ENCODE assay signal across 15 cellular contexts in genomic region chr1:103707670-103708069, GRCh38. TPM values are rescaled to one million over a fixed set of nuclear protein-coding genes. Genes with fewer than 3 reads are reported as not detected.
"Had no signal": no experiment of that assay in that cellular context is flagged by ENCODE, and none has a peak within 500 bp of the region (broad histone marks: within the 10 kb centered on the region; RNA-seq: fewer than 3 reads in every experiment).

No MANE protein-coding gene starts in this region.

RNA-seq across cellular contexts. Expression of gene AMY1B, which starts 11.7 kb away (rescaled TPM):
- total RNA-seq: activated B cell treated with CpG ODN at 0.5 μM for 24 hours; activated CD4-positive, alpha-beta memory T cell treated with anti-CD3 and anti-CD28 coated beads for 36 hours; activated CD4-positive, alpha-beta memory T cell treated with anti-CD3 and anti-CD28 coated beads, Interleukin-2, amount 10 ng/mL, durations not matched to agents 7 days and 5 days; activated CD4-positive, alpha-beta T cell treated with anti-CD3 and anti-CD28 coated beads for 36 hours; activated CD4-positive, alpha-beta T cell treated with anti-CD3 and anti-CD28 coated beads, Interleukin-2, amount 10 ng/mL, durations not matched to agents 24 days and 14 days; activated CD4-positive, alpha-beta T cell treated with anti-CD3 and anti-CD28 coated beads, Interleukin-2, amount 10 ng/mL, durations not matched to agents 7 days and 5 days; activated CD8-positive, alpha-beta memory T cell treated with anti-CD3 and anti-CD28 coated beads for 36 hours; activated CD8-positive, alpha-beta memory T cell treated with anti-CD3 and anti-CD28 coated beads, Interleukin-2, amount 10 ng/mL, durations not matched to agents 7 days and 5 days; activated CD8-positive, alpha-beta T cell treated with anti-CD3 and anti-CD28 coated beads for 36 hours; activated CD8-positive, alpha-beta T cell treated with anti-CD3 and anti-CD28 coated beads, Interleukin-2, amount 10 ng/mL, durations not matched to agents 7 days and 5 days; T-cell; T-helper 1 cell treated with Interleukin-12 subunit alpha and Interleukin-12 subunit beta and Interleukin-4 antibody, amounts not matched to agents 30 ng/mL and 1 ng/mL, for 36 hours; T-helper 17 cell; T-helper 2 cell treated with Interferon-gamma antibody and Interleukin-4, amounts not matched to agents 100 ng/mL and 5 ng/mL, for 36 hours; WTC11 had no signal

RNA-seq across cellular contexts. Expression of gene AMY1C, which starts 42.0 kb away (rescaled TPM):
- total RNA-seq: activated B cell treated with CpG ODN at 0.5 μM for 24 hours; activated CD4-positive, alpha-beta memory T cell treated with anti-CD3 and anti-CD28 coated beads for 36 hours; activated CD4-positive, alpha-beta memory T cell treated with anti-CD3 and anti-CD28 coated beads, Interleukin-2, amount 10 ng/mL, durations not matched to agents 7 days and 5 days; activated CD4-positive, alpha-beta T cell treated with anti-CD3 and anti-CD28 coated beads for 36 hours; activated CD4-positive, alpha-beta T cell treated with anti-CD3 and anti-CD28 coated beads, Interleukin-2, amount 10 ng/mL, durations not matched to agents 24 days and 14 days; activated CD4-positive, alpha-beta T cell treated with anti-CD3 and anti-CD28 coated beads, Interleukin-2, amount 10 ng/mL, durations not matched to agents 7 days and 5 days; activated CD8-positive, alpha-beta memory T cell treated with anti-CD3 and anti-CD28 coated beads for 36 hours; activated CD8-positive, alpha-beta memory T cell treated with anti-CD3 and anti-CD28 coated beads, Interleukin-2, amount 10 ng/mL, durations not matched to agents 7 days and 5 days; activated CD8-positive, alpha-beta T cell treated with anti-CD3 and anti-CD28 coated beads for 36 hours; activated CD8-positive, alpha-beta T cell treated with anti-CD3 and anti-CD28 coated beads, Interleukin-2, amount 10 ng/mL, durations not matched to agents 7 days and 5 days; T-cell; T-helper 1 cell treated with Interleukin-12 subunit alpha and Interleukin-12 subunit beta and Interleukin-4 antibody, amounts not matched to agents 30 ng/mL and 1 ng/mL, for 36 hours; T-helper 17 cell; T-helper 2 cell treated with Interferon-gamma antibody and Interleukin-4, amounts not matched to agents 100 ng/mL and 5 ng/mL, for 36 hours; WTC11 had no signal

RNA-seq across cellular contexts. Expression of gene AMY1A, which starts 52.1 kb away (rescaled TPM):
- total RNA-seq: activated B cell treated with CpG ODN at 0.5 μM for 24 hours; activated CD4-positive, alpha-beta memory T cell treated with anti-CD3 and anti-CD28 coated beads for 36 hours; activated CD4-positive, alpha-beta memory T cell treated with anti-CD3 and anti-CD28 coated beads, Interleukin-2, amount 10 ng/mL, durations not matched to agents 7 days and 5 days; activated CD4-positive, alpha-beta T cell treated with anti-CD3 and anti-CD28 coated beads for 36 hours; activated CD4-positive, alpha-beta T cell treated with anti-CD3 and anti-CD28 coated beads, Interleukin-2, amount 10 ng/mL, durations not matched to agents 24 days and 14 days; activated CD4-positive, alpha-beta T cell treated with anti-CD3 and anti-CD28 coated beads, Interleukin-2, amount 10 ng/mL, durations not matched to agents 7 days and 5 days; activated CD8-positive, alpha-beta memory T cell treated with anti-CD3 and anti-CD28 coated beads for 36 hours; activated CD8-positive, alpha-beta memory T cell treated with anti-CD3 and anti-CD28 coated beads, Interleukin-2, amount 10 ng/mL, durations not matched to agents 7 days and 5 days; activated CD8-positive, alpha-beta T cell treated with anti-CD3 and anti-CD28 coated beads for 36 hours; activated CD8-positive, alpha-beta T cell treated with anti-CD3 and anti-CD28 coated beads, Interleukin-2, amount 10 ng/mL, durations not matched to agents 7 days and 5 days; T-cell; T-helper 1 cell treated with Interleukin-12 subunit alpha and Interleukin-12 subunit beta and Interleukin-4 antibody, amounts not matched to agents 30 ng/mL and 1 ng/mL, for 36 hours; T-helper 17 cell; T-helper 2 cell treated with Interferon-gamma antibody and Interleukin-4, amounts not matched to agents 100 ng/mL and 5 ng/mL, for 36 hours; WTC11 had no signal
